In genomic region chr2:20506281-20506685, GRCh38 we compare ENCODE assay signal across 13 cellular contexts. TPM values are rescaled to one million over a fixed set of nuclear protein-coding genes. Genes with fewer than 3 reads are reported as not detected.
A peak's percentile ranks its signal among the peaks of the same experiment; 100 is the strongest.
DNase-seq lines count a peak whose midpoint lies in the region; ATAC-seq, FAIRE-seq and TF ChIP-seq lines count a peak whose summit lies in the region.
"Had no signal": no experiment of that assay in that cellular context is flagged by ENCODE, and none has a peak within 500 bp of the region (broad histone marks: within the 10 kb centered on the region; RNA-seq: fewer than 3 reads in every experiment).

No MANE protein-coding gene starts in this region.

- peaks cover 53% of the 10 kb centered on the region for H3K4me1 Mint-ChIP-seq in HFFc6 (ENCODE audit: low read depth)
- H3K4me1 Mint-ChIP-seq: CD8-positive, alpha-beta memory T cell had no signal

- BruUV-seq in K562 (replicated peaks; lab: Mats Ljungman, UMichigan) = no TSS peak

- TF ChIP-seq CTCF in AG04449 (IDR thresholded peaks at IDR 0.05; ENCODE audit: insufficient read depth, low read length, missing control alignments) (peak; percentile 11), HFFc6 (IDR thresholded peaks at IDR 0.05) (peak; percentile 60), K562 (IDR thresholded peaks at IDR 0.05 in 2 of 3, conservative IDR thresholded peaks at IDR 0.05 in 1 of 3; ENCODE audit: insufficient read depth in 2 of 3, low read depth in 1 of 3, low read length in 3 of 3) (peak in 1 of 3 experiments; percentile 27; a peak in 2 of 6 replicates), keratinocyte (optimal IDR thresholded peaks at IDR 0.05 in 1 of 3, IDR thresholded peaks at IDR 0.05 in 1 of 3, conservative IDR thresholded peaks at IDR 0.05 in 1 of 3; ENCODE audit: extremely low read depth in 1 of 3, insufficient read depth in 2 of 3, low read length in 3 of 3) (peak; percentile 7 to 33 (median 9)), GM20000 (IDR thresholded peaks at IDR 0.05; ENCODE audit: extremely low read depth, missing control alignments) (no peak)

- no peak overlapping the region for H3K4me3 Mint-ChIP-seq in HFFc6
- H3K4me3 Mint-ChIP-seq: activated CD4-positive, alpha-beta T cell treated with anti-CD3 and anti-CD28 coated beads, Interleukin-2, amount 10 ng/mL, durations not matched to agents 24 days and 14 days; CD8-positive, alpha-beta memory T cell had no signal

- 9% methylated on average over 4 of the region's 4 CpGs for WGBS in K562 (ENCODE audit: insufficient coverage, low coverage, missing lambda C conversion rate)

- FAIRE-seq in K562 (lab: Jason Lieb, UNC) = no peak
- FAIRE-seq in keratinocyte (lab: Jason Lieb, UNC) = no peak
- FAIRE-seq: GM12878 had no signal

- CTCF ChIA-PET in AG04449 (lab: Yijun Ruan, JAX) = interaction anchor here (1.0 to 2.9 kb wide), 8 partner anchors 9 to 129 kb away, joined by 3 to 17 read pairs (median 4); no protein-coding TSS in a partner anchor
- CTCF ChIA-PET in K562 (lab: Yijun Ruan, JAX; ENCODE audit: low intra/inter-chr PET ratio) = no interaction called here

- H3K4me1 ChIP-seq in K562 (replicated peaks in 1 of 2; ENCODE audit: control insufficient read depth in 2 of 2, insufficient read depth in 2 of 2, low read length in 2 of 2) (peaks cover 0 to 19% of the 10 kb centered on the region in 2 experiments; a peak in 3 of 5 replicates), keratinocyte (ENCODE audit: control insufficient read depth, extremely low read depth, insufficient read depth, low read length) (peaks cover 27% of the 10 kb centered on the region)

- H3K9me3 Mint-ChIP-seq in HFFc6 = no peaks in the 10 kb centered on the region
- H3K9me3 Mint-ChIP-seq: activated CD4-positive, alpha-beta T cell treated with anti-CD3 and anti-CD28 coated beads, Interleukin-2, amount 10 ng/mL, durations not matched to agents 24 days and 14 days; CD8-positive, alpha-beta memory T cell had no signal

- no peak for DNase-seq in AG04449 (ENCODE audit: low read depth, low spot score)
- DNase-seq in HFFc6 = peak; percentile 65
- DNase-seq in K562 (ENCODE audit: extremely low read depth in 1 of 4, low spot score in 3 of 4) = no peak
- DNase-seq in keratinocyte (ENCODE audit: low read depth, low spot score) = no peak
- no peak for DNase-seq in GM20000 (ENCODE audit: low spot score)
- DNase-seq: activated CD4-positive, alpha-beta T cell treated with anti-CD3 and anti-CD28 coated beads, Interleukin-2, amount 10 ng/mL, durations not matched to agents 24 days and 14 days; CD8-positive, alpha-beta memory T cell; upper lobe of left lung had no signal

- H3K27ac Mint-ChIP-seq in HFFc6 = no peak overlapping the region
- H3K27ac Mint-ChIP-seq: activated CD4-positive, alpha-beta T cell treated with anti-CD3 and anti-CD28 coated beads, Interleukin-2, amount 10 ng/mL, durations not matched to agents 24 days and 14 days; CD8-positive, alpha-beta memory T cell had no signal

- intact Hi-C loops in K562 (cut with micrococcal nuclease) = no loop called here

- H3K9me1 ChIP-seq in K562 (ENCODE audit: control insufficient read depth, insufficient read depth, low read length) (no peaks in the 10 kb centered on the region), keratinocyte (ENCODE audit: control insufficient read depth, extremely low read depth, insufficient read depth, low read length) (no peaks in the 10 kb centered on the region)

- dilution Hi-C loops in keratinocyte (cut with MboI; ENCODE audit: extremely low pct_ligation_motif_present, low sequenced_read_pairs) = no loop called here

- H3K79me2 ChIP-seq in K562 (ENCODE audit: control insufficient read depth, insufficient read depth, low read length) = no peaks in the 10 kb centered on the region
- H3K79me2 ChIP-seq in keratinocyte (ENCODE audit: control insufficient read depth, insufficient read depth, low read length) = no peaks in the 10 kb centered on the region

- in situ Hi-C loops in K562 (cut with MboI) = no loop called here

- peak overlapping the region; percentile 21; the same call in 1 of the 2 replicates for H2AFZ ChIP-seq in K562 (ENCODE audit: low read depth, low read length)
- H2AFZ ChIP-seq in keratinocyte (ENCODE audit: control insufficient read depth, low read length) = no peak overlapping the region

- H3K27me3 ChIP-seq in K562 (ENCODE audit: control insufficient read depth in 2 of 2, insufficient read depth in 2 of 2, low read length in 2 of 2) = peaks cover 0 to 6% of the 10 kb centered on the region in 2 experiments; a peak in 2 of 5 replicates
- no peaks in the 10 kb centered on the region for H3K27me3 ChIP-seq in keratinocyte (ENCODE audit: control insufficient read depth, extremely low read depth, insufficient read depth, low read length)
- H3K27me3 ChIP-seq: SJCRH30, upper lobe of left lung had no signal

- peaks cover 3% of the 10 kb centered on the region; the same call in 1 of the 2 replicates for H3K27me3 Mint-ChIP-seq in HFFc6 (ENCODE audit: insufficient read depth)

- peak in 1 of 2 experiments; percentile 16; a peak in 1 of 4 replicates for TF ChIP-seq RAD21 in K562 (CRISPR knock-in tag; conservative IDR thresholded peaks at IDR 0.05 in 1 of 2, IDR thresholded peaks at IDR 0.05 in 1 of 2)

- no peak for ATAC-seq in K562
- ATAC-seq in HG03460 (IDR thresholded peaks at IDR 0.05; ENCODE audit: unreplicated experiment) = no peak
- no peak for ATAC-seq in GM21367 (IDR thresholded peaks at IDR 0.05; ENCODE audit: unreplicated experiment)
- no peak for ATAC-seq in HG03378 (IDR thresholded peaks at IDR 0.05; ENCODE audit: unreplicated experiment)

- TF ChIP-seq EP300 in K562 (IDR thresholded peaks at IDR 0.05; ENCODE audit: low read length) = no peak

- H4K20me1 ChIP-seq in K562 (replicated peaks; ENCODE audit: control insufficient read depth, insufficient read depth, low read length) = no peaks in the 10 kb centered on the region
- H4K20me1 ChIP-seq in keratinocyte (ENCODE audit: control insufficient read depth, extremely low read depth, insufficient read depth, low read length) = no peaks in the 10 kb centered on the region

- no peaks in the 10 kb centered on the region for H3K9me3 ChIP-seq in K562 (replicated peaks; ENCODE audit: control insufficient read depth, insufficient read depth, low read depth, low read length)
- H3K9me3 ChIP-seq in keratinocyte (ENCODE audit: control insufficient read depth, low read depth, low read length) = no peaks in the 10 kb centered on the region
- H3K9me3 ChIP-seq: SJCRH30, upper lobe of left lung had no signal

- no peak overlapping the region for H3K4me3 ChIP-seq in AG04449 (ENCODE audit: low read depth, low read length)
- no peak overlapping the region for H3K4me3 ChIP-seq in K562
- H3K4me3 ChIP-seq in keratinocyte (ENCODE audit: control insufficient read depth in 2 of 3, extremely low read depth in 1 of 3, insufficient read depth in 2 of 3, low read depth in 1 of 3, low read length in 3 of 3) = no peak overlapping the region
- H3K4me3 ChIP-seq: GM12878, SJCRH30, upper lobe of left lung had no signal

- POLR2A ChIA-PET in AG04449 (lab: Yijun Ruan, JAX) = interaction anchor here (2.0 kb wide), 1 partner anchor 59 kb away, joined by 12 read pairs; the partner anchor contains the start of gene RHOB
- POLR2A ChIA-PET in K562 (lab: Yijun Ruan, JAX) = interaction anchor here (0.7 kb wide), 1 partner anchor 343 kb away, joined by 3 read pairs; no protein-coding TSS in a partner anchor

- no peak overlapping the region for H3K27ac ChIP-seq in K562 (ENCODE audit: extremely low read depth, low read depth, low read length)
- no peak overlapping the region for H3K27ac ChIP-seq in keratinocyte (ENCODE audit: control insufficient read depth, insufficient read depth, low read length)
- H3K27ac ChIP-seq: SJCRH30, upper lobe of left lung had no signal

- no peak overlapping the region for H3K9ac ChIP-seq in K562 (ENCODE audit: insufficient read depth in 1 of 2, low read depth in 2 of 2, low read length in 2 of 2)
- no peak overlapping the region for H3K9ac ChIP-seq in keratinocyte (ENCODE audit: control insufficient read depth, extremely low read depth, insufficient read depth, low read length)

- H3K36me3 ChIP-seq in K562 (ENCODE audit: control insufficient read depth, insufficient read depth, low read length) = no peaks in the 10 kb centered on the region
- no peaks in the 10 kb centered on the region for H3K36me3 ChIP-seq in keratinocyte (ENCODE audit: control insufficient read depth in 2 of 2, extremely low read depth in 1 of 2, insufficient read depth in 2 of 2, low read length in 2 of 2)
- H3K36me3 ChIP-seq: SJCRH30, upper lobe of left lung had no signal

- H3K4me2 ChIP-seq in K562 (ENCODE audit: insufficient read depth, low read length) (no peak overlapping the region), keratinocyte (ENCODE audit: control insufficient read depth, extremely low read depth, insufficient read depth, low read depth, low read length) (no peak overlapping the region)

- no peaks in the 10 kb centered on the region for H3K36me3 Mint-ChIP-seq in HFFc6 (ENCODE audit: low read depth)
- H3K36me3 Mint-ChIP-seq: CD8-positive, alpha-beta memory T cell had no signal

- TF ChIP-seq POLR2A in K562 (conservative IDR thresholded peaks at IDR 0.05) = no peak

RNA-seq across cellular contexts. Expression of gene RHOB, which starts 59.4 kb away (rescaled TPM):
- total RNA-seq in HFFc6 (2021; fragmentation: NEBNext Ultra II Directional; extraction: Animal tissue kit (Norgen Biotek cat#: 25700)) = 100 to 1,000 TPM; 128 to 146 (median 133) TPM
- 0.44 and 2.1 TPM in 2 replicates for total RNA-seq in K562 (2011; cell fraction: chromatin; rRNA removed; ENCODE audit: low replicate concordance)
- total RNA-seq in K562 (2011; cell fraction: nucleolus; rRNA removed) = 3.4 and 4.2 TPM in 2 replicates
- 1.8 and 2.7 TPM in 2 replicates for total RNA-seq in K562 (2011; cell fraction: nucleoplasm; rRNA removed)
- total RNA-seq in K562 (2014; rRNA removed) = 4.2 and 4.8 TPM in 2 replicates
- 0.87 and 0.99 TPM in 2 replicates for total RNA-seq in K562 (2014; rRNA removed; fragmentation: Illumina TruSeq; extraction: Trizol)
- 0.72 and 0.90 TPM in 2 replicates for total RNA-seq in K562 (2015; rRNA removed; fragmentation: Illumina TruSeq; extraction: Trizol)
- total RNA-seq in K562 (2021) = 3.3 and 4.2 TPM in 2 replicates
- polyA plus RNA-seq in K562 (2011; rRNA removed) = 1.1 and 1.5 TPM in 2 replicates
- 1.2 and 4.0 TPM in 2 replicates for polyA plus RNA-seq in K562 (2011; cell fraction: cytosol; rRNA removed)
- polyA plus RNA-seq in K562 (2011; cell fraction: nucleus; rRNA removed) = 1.8 and 3.5 TPM in 2 replicates
- 4.0 and 4.8 TPM in 2 replicates for polyA plus RNA-seq in K562 (2012)
- 1.3 and 1.4 TPM in 2 replicates for polyA plus RNA-seq in K562 (2014; fragmentation: Illumina TruSeq; extraction: Trizol)
- under 1 TPM; 0.07 to 0.17 TPM for polyA plus RNA-seq in K562 (2014; fragmentation: Nextera tagmentation; extraction: Ambion mirVana)
- 2.1 and 2.6 TPM in 2 replicates for polyA plus RNA-seq in K562 (2014; rRNA removed)
- polyA minus RNA-seq in K562 (2011; rRNA and poly(A)+ RNA removed) = 0.48 and 1.1 TPM in 2 replicates
- polyA minus RNA-seq in K562 (2011; cell fraction: cytosol; rRNA and poly(A)+ RNA removed) = 3.6 and 10.7 TPM in 2 replicates
- polyA minus RNA-seq in K562 (2011; cell fraction: nucleus; rRNA and poly(A)+ RNA removed) = 3.8 and 4.1 TPM in 2 replicates
- 23.6 to 28.3 TPM (median 25.3 TPM) in 3 replicates for polyA plus RNA-seq in keratinocyte
- polyA plus RNA-seq in keratinocyte (2011; ENCODE audit: low read depth) = 11.8 TPM
- 28.6 and 40.6 TPM in 2 replicates for polyA plus RNA-seq in keratinocyte (2011; cell fraction: cytosol; rRNA removed)
- 63.1 and 77.2 TPM in 2 replicates for polyA plus RNA-seq in keratinocyte (2011; cell fraction: nucleus; rRNA removed)
- 33.7 and 39.0 TPM in 2 replicates for polyA plus RNA-seq in keratinocyte (2012; ENCODE audit: low replicate concordance)
- 10.1 to 14.7 TPM (median 11.8 TPM) in 3 replicates for polyA minus RNA-seq in keratinocyte
- polyA minus RNA-seq in keratinocyte (2011; cell fraction: cytosol; rRNA and poly(A)+ RNA removed) = 58.5 TPM
- 48.5 and 52.4 TPM in 2 replicates for polyA minus RNA-seq in keratinocyte (2011; cell fraction: nucleus; rRNA and poly(A)+ RNA removed)

Comparison
In these comparisons a context has a peak if more than half of its experiments do, and no peak if none do; other contexts are left out.
1. RNA of gene RHOB, which starts 59.4 kb away (total RNA-seq): 128 to 146 TPM in HFFc6; 0.44 to 4.8 TPM in K562; every median in the first group is over 10 times any median in the second.